ENCODE assay signal across 20 cellular contexts in genomic region chr13:100513171-100513570, GRCh38.
"Had no signal": no experiment of that assay in that cellular context is flagged by ENCODE, and none has a peak within 500 bp of the region (broad histone marks: within the 10 kb centered on the region; RNA-seq: fewer than 3 reads in every experiment).

No MANE protein-coding gene starts in this region.

- H3K36me3 ChIP-seq: gastrocnemius medialis, left lung had no signal

- H3K4me1 ChIP-seq: tibial artery had no signal

- H3K27ac ChIP-seq: body of pancreas, gastrocnemius medialis, left lung, tibial artery, vagina, WERI-Rb-1 had no signal

- H3K4me3 Mint-ChIP-seq: activated naive CD8-positive, alpha-beta T cell treated with anti-CD3 and anti-CD28 coated beads for 36 hours; central memory CD8-positive, alpha-beta T cell; naive thymus-derived CD4-positive, alpha-beta T cell; T-helper 1 cell treated with Interleukin-12 subunit alpha and Interleukin-12 subunit beta and Interleukin-4 antibody, amounts not matched to agents 30 μg/mL and 1 μg/mL, for 36 hours had no signal

- H3K9me3 Mint-ChIP-seq: activated naive CD8-positive, alpha-beta T cell treated with anti-CD3 and anti-CD28 coated beads for 36 hours; central memory CD8-positive, alpha-beta T cell; naive thymus-derived CD4-positive, alpha-beta T cell; T-helper 1 cell treated with Interleukin-12 subunit alpha and Interleukin-12 subunit beta and Interleukin-4 antibody, amounts not matched to agents 30 μg/mL and 1 μg/mL, for 36 hours had no signal

- ATAC-seq: body of pancreas; naive thymus-derived CD4-positive, alpha-beta T cell had no signal

- DNase-seq: activated CD4-positive, alpha-beta T cell treated with anti-CD3 and anti-CD28 coated beads, Interleukin-2, amount 50 U/mL, for 4 hours; activated naive CD8-positive, alpha-beta T cell treated with anti-CD3 and anti-CD28 coated beads for 36 hours; activated T-cell treated with anti-CD3 and anti-CD28 coated beads for 4 hours; amniotic stem cell; body of pancreas; cortex of kidney; effector CD4-positive, alpha-beta T cell; gastrocnemius medialis; head of caudate nucleus; left lung; naive thymus-derived CD4-positive, alpha-beta T cell; occipital lobe; stimulated activated CD8-positive, alpha-beta memory T cell treated with anti-CD3 and anti-CD28 coated beads, Interleukin-4, amount 100 ng/mL, for 48 hours; stimulated activated naive CD4-positive, alpha-beta T cell treated with Interleukin-2 at 50 U/mL for 16 hours; tibial artery; WERI-Rb-1 had no signal

- H3K9me3 ChIP-seq: body of pancreas, gastrocnemius medialis, left lung, tibial artery, vagina had no signal

- H3K27me3 Mint-ChIP-seq: activated naive CD8-positive, alpha-beta T cell treated with anti-CD3 and anti-CD28 coated beads for 36 hours; central memory CD8-positive, alpha-beta T cell; progenitor cell of endocrine pancreas had no signal

- H3K27me3 ChIP-seq: body of pancreas, gastrocnemius medialis, left lung, tibial artery, vagina had no signal

- H3K4me3 ChIP-seq: body of pancreas, gastrocnemius medialis, left lung, tibial artery, vagina had no signal

- H3K27ac Mint-ChIP-seq: activated naive CD8-positive, alpha-beta T cell treated with anti-CD3 and anti-CD28 coated beads for 36 hours; progenitor cell of endocrine pancreas; T-helper 1 cell treated with Interleukin-12 subunit alpha and Interleukin-12 subunit beta and Interleukin-4 antibody, amounts not matched to agents 30 μg/mL and 1 μg/mL, for 36 hours had no signal

- H3K36me3 Mint-ChIP-seq: activated naive CD8-positive, alpha-beta T cell treated with anti-CD3 and anti-CD28 coated beads for 36 hours; naive thymus-derived CD4-positive, alpha-beta T cell had no signal
